Comparison of ENCODE assay signal across 9 cellular contexts in the genomic region with DNA sequence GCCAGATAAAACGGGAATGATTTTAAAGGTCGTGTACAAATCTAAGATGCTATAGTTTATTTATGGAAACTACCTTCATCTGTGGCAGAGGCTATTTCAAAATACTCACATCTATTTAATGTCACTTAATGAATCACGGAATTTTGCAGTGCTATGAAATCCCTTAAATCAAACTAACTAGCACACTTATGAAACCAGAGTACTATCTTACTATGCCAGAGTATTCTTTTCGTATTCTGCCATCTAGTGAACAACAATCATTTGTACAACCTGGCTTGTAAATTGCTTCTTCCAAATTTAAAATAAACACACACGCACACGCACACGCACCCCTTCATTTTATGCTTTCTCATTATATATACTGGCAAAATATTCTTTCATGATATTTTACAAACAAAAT.
DNase-seq lines count a peak whose midpoint lies in the region; ATAC-seq, FAIRE-seq and TF ChIP-seq lines count a peak whose summit lies in the region.
"Had no signal": no experiment of that assay in that cellular context is flagged by ENCODE, and none has a peak within 500 bp of the region (broad histone marks: within the 10 kb centered on the region; RNA-seq: fewer than 3 reads in every experiment).

No MANE protein-coding gene starts in this region.

- no peak overlapping the region for H4K8ac ChIP-seq in mesendoderm (ENCODE audit: low read depth, low read length)

- H4K5ac ChIP-seq in mesendoderm (ENCODE audit: low read length): no peak overlapping the region

- no peak overlapping the region for H3K23ac ChIP-seq in mesendoderm (ENCODE audit: low read length)

- no peaks in the 10 kb centered on the region for H3K9me3 ChIP-seq in thyroid gland

- TF ChIP-seq CTCF in D721Med (IDR thresholded peaks at IDR 0.05; ENCODE audit: insufficient read depth, missing control alignments) (peak; percentile 33), NB4 (IDR thresholded peaks at IDR 0.05; ENCODE audit: low read depth, low read length) (no peak), cardiac fibroblast (IDR thresholded peaks at IDR 0.05; ENCODE audit: low read depth, low read length) (peak; percentile 43), thyroid gland (IDR thresholded peaks at IDR 0.05) (peak in 3 of 6 experiments; percentile 26 to 39 (median 31))

- H2BK5ac ChIP-seq in mesendoderm (ENCODE audit: low read length): no peak overlapping the region

- no peak overlapping the region for H3K4me3 ChIP-seq in NB4 (ENCODE audit: low read depth, low read length)
- peak overlapping the region in 1 of 2 donors; percentile 27 for H3K4me3 ChIP-seq in cardiac fibroblast (replicated peaks in 1 of 2; ENCODE audit: low read depth in 2 of 2, low read length in 2 of 2)
- H3K4me3 ChIP-seq in mesendoderm (ENCODE audit: low read length): no peak overlapping the region
- H3K4me3 ChIP-seq in thyroid gland (replicated peaks in 1 of 3): no peak overlapping the region

- no peak overlapping the region for H3K4me2 ChIP-seq in mesendoderm (ENCODE audit: low read length)

- WGBS in mesendoderm (ENCODE audit: extremely low coverage, insufficient coverage, low lambda C conversion rate): 100% methylated on average over 3 of the region's 7 CpGs
- WGBS in thyroid gland, 2 donors: 30 to 36% methylated on average over 7 of the region's 7 CpGs

- intact Hi-C loops in thyroid gland (cut with DNase I): no loop called here

- H3K18ac ChIP-seq in mesendoderm (ENCODE audit: low read length): no peak overlapping the region

- H3K36me3 ChIP-seq in mesendoderm (ENCODE audit: control insufficient read depth, insufficient read depth, low read length): no peaks in the 10 kb centered on the region
- no peaks in the 10 kb centered on the region for H3K36me3 ChIP-seq in thyroid gland

- H3K9ac ChIP-seq in mesendoderm (ENCODE audit: low read length): no peak overlapping the region

- TF ChIP-seq POLR2A in NB4 (IDR thresholded peaks at IDR 0.05; ENCODE audit: extremely low read depth, insufficient read length) (no peak), thyroid gland (IDR thresholded peaks at IDR 0.05) (no peak)

- no peak for DNase-seq in D721Med (ENCODE audit: insufficient read length, low spot score)
- DNase-seq in NB4 (ENCODE audit: low read depth): peak; percentile 36
- DNase-seq in cardiac fibroblast (ENCODE audit: low read depth in 2 of 2): peak; percentile 78 to 79
- DNase-seq in myocyte (ENCODE audit: low read depth): peak; percentile 57
- DNase-seq in mesendoderm: no peak
- DNase-seq in thyroid gland: no peak

- no peak overlapping the region for H2AK5ac ChIP-seq in mesendoderm (ENCODE audit: low read length)

- H3K27ac ChIP-seq in mesendoderm (ENCODE audit: low read depth, low read length) (no peak overlapping the region), thyroid gland (no peak overlapping the region)

- H2BK15ac ChIP-seq in mesendoderm (replicated peaks; ENCODE audit: low read depth): no peak overlapping the region

- H2BK120ac ChIP-seq in mesendoderm (ENCODE audit: low read depth, low read length): no peak overlapping the region

- H3K79me1 ChIP-seq in mesendoderm (ENCODE audit: low read length): no peaks in the 10 kb centered on the region

- no peak overlapping the region for H3K4ac ChIP-seq in mesendoderm (ENCODE audit: low read depth, low read length)

- no peak overlapping the region for H3K56ac ChIP-seq in mesendoderm (ENCODE audit: low read length)

- H3K27me3 ChIP-seq in mesendoderm (ENCODE audit: insufficient read depth, low read length, poor library complexity) (no peaks in the 10 kb centered on the region), thyroid gland (no peaks in the 10 kb centered on the region)

- H3K4me1 ChIP-seq in mesendoderm (ENCODE audit: control insufficient read depth, low read depth, low read length) (no peaks in the 10 kb centered on the region), thyroid gland (no peaks in the 10 kb centered on the region)

- ATAC-seq in HG02840 (IDR thresholded peaks at IDR 0.05; ENCODE audit: low FRiP score, unreplicated experiment) (no peak), HG03469 (IDR thresholded peaks at IDR 0.05; ENCODE audit: unreplicated experiment) (no peak)

- H3K79me2 ChIP-seq in mesendoderm (ENCODE audit: control insufficient read depth, insufficient read depth, low read length): no peaks in the 10 kb centered on the region

- peak; percentile 11 for FAIRE-seq in D721Med (lab: Jason Lieb, UNC)
- FAIRE-seq: TTC549 had no signal

Comparison
In these comparisons a context has a peak if more than half of its experiments do, and no peak if none do; other contexts are left out.
1. DNase-seq: peak in NB4 (single experiment), cardiac fibroblast (2 of 2) and myocyte (single experiment); none in D721Med (single experiment), mesendoderm (single experiment) and thyroid gland (0 of 2).